8 cellular contexts compared by ENCODE assay signal in genomic region chr12:47207829-47208248, GRCh38.
DNase-seq lines count a peak whose midpoint lies in the region; ATAC-seq lines count a peak whose summit lies in the region.

No MANE protein-coding gene starts in this region.

- intact Hi-C loops in activated T-helper 2 cell treated with anti-CD3 and anti-CD28 coated beads, Interferon-gamma antibody, Interleukin-2, Interleukin-4, amounts not matched to agents 10 μg/mL and 5 μg/mL and 100 μg/mL, durations not matched to agents 14 hours and 24 hours and 36 hours (cut with micrococcal nuclease) = loop anchor here (2.0 to 5.0 kb wide), 2 partner anchors 123 to 176 kb away; no protein-coding TSS in a partner anchor

- no peaks in the 10 kb centered on the region for H3K27me3 Mint-ChIP-seq in activated T-helper 2 cell treated with anti-CD3 and anti-CD28 coated beads, Interferon-gamma antibody, Interleukin-2, Interleukin-4, amounts not matched to agents 10 μg/mL and 5 μg/mL and 100 μg/mL, durations not matched to agents 14 hours and 24 hours and 36 hours (ENCODE audit: low read depth)

- peaks cover 63% of the 10 kb centered on the region for H3K4me1 Mint-ChIP-seq in activated T-helper 2 cell treated with anti-CD3 and anti-CD28 coated beads, Interferon-gamma antibody, Interleukin-2, Interleukin-4, amounts not matched to agents 10 μg/mL and 5 μg/mL and 100 μg/mL, durations not matched to agents 14 hours and 24 hours and 36 hours (ENCODE audit: low read depth)

- H3K4me3 Mint-ChIP-seq in activated T-helper 2 cell treated with anti-CD3 and anti-CD28 coated beads, Interferon-gamma antibody, Interleukin-2, Interleukin-4, amounts not matched to agents 10 μg/mL and 5 μg/mL and 100 μg/mL, durations not matched to agents 14 hours and 24 hours and 36 hours (ENCODE audit: low read depth) = peak overlapping the region; percentile 60

- H3K27ac Mint-ChIP-seq in activated T-helper 2 cell treated with anti-CD3 and anti-CD28 coated beads, Interferon-gamma antibody, Interleukin-2, Interleukin-4, amounts not matched to agents 10 μg/mL and 5 μg/mL and 100 μg/mL, durations not matched to agents 14 hours and 24 hours and 36 hours = peak overlapping the region; percentile 86

- no peaks in the 10 kb centered on the region for H3K9me3 Mint-ChIP-seq in activated T-helper 2 cell treated with anti-CD3 and anti-CD28 coated beads, Interferon-gamma antibody, Interleukin-2, Interleukin-4, amounts not matched to agents 10 μg/mL and 5 μg/mL and 100 μg/mL, durations not matched to agents 14 hours and 24 hours and 36 hours

- peaks cover 88% of the 10 kb centered on the region for H3K36me3 Mint-ChIP-seq in activated T-helper 2 cell treated with anti-CD3 and anti-CD28 coated beads, Interferon-gamma antibody, Interleukin-2, Interleukin-4, amounts not matched to agents 10 μg/mL and 5 μg/mL and 100 μg/mL, durations not matched to agents 14 hours and 24 hours and 36 hours (ENCODE audit: low read depth)

- ATAC-seq in GM19397 (IDR thresholded peaks at IDR 0.05; ENCODE audit: unreplicated experiment) (peak; percentile 75), HG03354 (IDR thresholded peaks at IDR 0.05; ENCODE audit: poor library complexity, severe bottlenecking, unreplicated experiment) (peak; percentile 75)

- DNase-seq in CD1c-positive myeloid dendritic cell (ENCODE audit: extremely low spot score) (peak; percentile 50), medulla oblongata (ENCODE audit: extremely low spot score) (no peak), NCI-H1694 treated with DMSO at 0.1 percent for 48 hours (lab: John Stamatoyannopoulos, UW) (no peak), NCI-H1417 treated with DMSO at 0.1 percent for 48 hours (lab: John Stamatoyannopoulos, UW) (no peak)
- DNase-seq in activated T-helper 2 cell treated with anti-CD3 and anti-CD28 coated beads, Interferon-gamma antibody, Interleukin-2, Interleukin-4, amounts not matched to agents 10 μg/mL and 5 μg/mL and 100 μg/mL, durations not matched to agents 14 hours and 24 hours and 36 hours (ENCODE audit: low spot score) = no peak
- DNase-seq in activated CD4-positive, alpha-beta T cell treated with anti-CD3 and anti-CD28 coated beads, Interleukin-2, amount 50 U/mL, for 1 hour = no peak
